ENCODE assay signal across 8 cellular contexts in the genomic region with DNA sequence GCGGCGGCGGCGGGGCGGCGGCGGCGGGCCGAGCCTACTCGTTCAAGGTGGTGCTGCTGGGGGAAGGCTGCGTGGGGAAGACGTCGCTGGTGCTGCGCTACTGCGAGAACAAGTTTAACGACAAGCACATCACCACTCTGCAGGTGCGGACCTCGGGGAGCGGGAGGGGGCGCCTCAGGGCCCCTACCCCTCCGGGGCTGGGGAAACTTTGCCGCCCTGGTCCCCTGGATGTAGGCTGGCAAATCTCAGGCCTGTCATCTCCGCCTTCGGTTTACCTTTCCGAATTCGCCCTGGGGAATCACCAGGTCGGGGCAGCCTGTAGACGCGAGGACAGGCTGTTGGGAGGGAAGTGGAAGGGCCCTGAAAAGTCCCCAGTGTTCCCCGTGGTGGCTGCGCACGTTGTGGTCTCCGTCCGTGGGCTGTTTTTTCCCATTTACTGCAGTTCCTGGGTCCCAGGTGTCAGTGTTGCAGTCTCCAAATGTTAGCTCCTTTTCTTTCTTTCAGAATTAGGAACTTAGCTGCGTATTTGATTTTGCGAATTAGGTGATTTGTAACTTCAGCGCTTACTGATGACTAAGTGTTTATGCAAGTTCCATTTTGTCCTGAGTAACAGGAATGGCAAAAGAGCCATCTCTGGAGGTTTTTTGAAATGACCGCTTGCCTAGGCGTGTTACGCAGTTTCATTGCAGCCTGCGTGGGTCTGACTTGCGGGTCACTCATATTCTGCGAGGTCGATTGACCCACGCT. TPM values are rescaled to one million over a fixed set of nuclear protein-coding genes. Genes with fewer than 3 reads are reported as not detected.
A peak's percentile ranks its signal among the peaks of the same experiment; 100 is the strongest.
DNase-seq lines count a peak whose midpoint lies in the region; ATAC-seq and TF ChIP-seq lines count a peak whose summit lies in the region.

No MANE protein-coding gene starts in this region.

- H4K20me1 ChIP-seq in BLaER1, result peaks cover 24% of the 10 kb centered on the region
- H4K20me1 ChIP-seq in SU-DHL-6 (ENCODE audit: low read depth, low read length), result no peaks in the 10 kb centered on the region

- H3K4me1 ChIP-seq in BLaER1 (peaks cover 21% of the 10 kb centered on the region), sigmoid colon (peaks cover 0 to 31% (median 26%) of the 10 kb centered on the region in 4 donors)

- no peak for TF ChIP-seq CTCF in SU-DHL-6 (IDR thresholded peaks at IDR 0.05; ENCODE audit: insufficient read depth, low read length, poor library complexity, severe bottlenecking)
- no peak for TF ChIP-seq CTCF in sigmoid colon (IDR thresholded peaks at IDR 0.05)

- DNase-seq in sigmoid colon, result peak; percentile 77
- DNase-seq in NCI-H1092 treated with DMSO at 0.1 percent for 48 hours (lab: John Stamatoyannopoulos, UW), result no peak

- peak overlapping the region; percentile 98 for H3K4me2 ChIP-seq in BLaER1
- peak overlapping the region; percentile 88 for H3K4me2 ChIP-seq in SU-DHL-6 (ENCODE audit: low read depth, low read length, poor library complexity, severe bottlenecking)

- no peaks in the 10 kb centered on the region for H3F3A ChIP-seq in SU-DHL-6 (ENCODE audit: insufficient read depth)

- no peak for TF ChIP-seq EP300 in sigmoid colon (IDR thresholded peaks at IDR 0.05)

- TF ChIP-seq POLR2A in GM19193 (IDR thresholded peaks at IDR 0.05; ENCODE audit: extremely low read depth, insufficient read depth, insufficient read length) (peak; percentile 18), sigmoid colon (IDR thresholded peaks at IDR 0.05) (no peak)

- 1 to 2% methylated on average over 45 of the region's 45 CpGs for WGBS in sigmoid colon, 2 donors

- peak; percentile 51 for ATAC-seq in HG03342 (IDR thresholded peaks at IDR 0.05; ENCODE audit: unreplicated experiment)

- peaks cover 38% of the 10 kb centered on the region for H3K36me3 ChIP-seq in BLaER1
- H3K36me3 ChIP-seq in SU-DHL-6 (ENCODE audit: low read length), result peaks cover 31% of the 10 kb centered on the region
- peaks cover 0 to 12% (median 0%) of the 10 kb centered on the region in 4 donors for H3K36me3 ChIP-seq in sigmoid colon

- H3K27me3 ChIP-seq in BLaER1 (no peaks in the 10 kb centered on the region), SU-DHL-6 (ENCODE audit: low read length) (no peaks in the 10 kb centered on the region), sigmoid colon (peaks cover 0 to 3% (median 0%) of the 10 kb centered on the region in 3 donors)

- peak overlapping the region; percentile 94 for H3K9ac ChIP-seq in BLaER1
- peak overlapping the region; percentile 79 for H3K9ac ChIP-seq in SU-DHL-6 (ENCODE audit: low read length)

- no peak overlapping the region for H2AFZ ChIP-seq in SU-DHL-6 (ENCODE audit: low read depth, low read length, severe bottlenecking)

- H3K9me2 ChIP-seq in SU-DHL-6 (replicated peaks; ENCODE audit: insufficient read depth, low read length), result no peaks in the 10 kb centered on the region

- H3K27ac ChIP-seq in BLaER1 (peak overlapping the region; percentile 92), SU-DHL-6 (ENCODE audit: low read depth, low read length) (peak overlapping the region; percentile 68), angular gyrus (ENCODE audit: low read depth, low read length) (peak overlapping the region; percentile 14), sigmoid colon (peak overlapping the region; percentile 94 to 97 (median 95))

- peak overlapping the region; percentile 95 for H3K4me3 ChIP-seq in BLaER1
- H3K4me3 ChIP-seq in SU-DHL-6 (ENCODE audit: insufficient read depth, low read length, poor library complexity, severe bottlenecking), result peak overlapping the region; percentile 85
- peak overlapping the region; percentile 89 for H3K4me3 ChIP-seq in iPS-11a (ENCODE audit: low read depth, low read length)
- peak overlapping the region; percentile 79 to 85 (median 82) for H3K4me3 ChIP-seq in sigmoid colon

- intact Hi-C loops in sigmoid colon (cut with DNase I), result loop anchor here (2.0 kb wide), 2 partner anchors 69 to 93 kb away; a partner anchor contains a TSS

- H3K9me3 ChIP-seq in BLaER1 (peaks cover 35% of the 10 kb centered on the region), SU-DHL-6 (ENCODE audit: insufficient read depth, low read length) (peaks cover 11% of the 10 kb centered on the region; the same call in 1 of the 2 replicates), sigmoid colon (peaks cover 0 to 6% (median 3%) of the 10 kb centered on the region in 4 donors)

- H3K79me2 ChIP-seq in SU-DHL-6 (ENCODE audit: insufficient read depth, low read length), result peaks cover 53% of the 10 kb centered on the region

RNA-seq across cellular contexts. Expression of a gene that starts 0.7 kb away (rescaled TPM):
- 10 to 100 TPM; 12.8 to 19.1 (median 15.7) TPM for total RNA-seq in sigmoid colon
- 10 to 100 TPM in 2 of 3 donors, 1 to 10 TPM in 1; 7.8 to 27.0 (median 18.7) TPM for polyA plus RNA-seq in sigmoid colon

Comparison
In these comparisons a context has a peak if more than half of its experiments do, and no peak if none do; other contexts are left out.
1. H3K27ac ChIP-seq: peak in every context shown above with its lines; median percentile 95 in sigmoid colon; 92 in BLaER1; 68 in SU-DHL-6; 14 in angular gyrus.